8 cellular contexts compared by ENCODE assay signal in the genomic region with DNA sequence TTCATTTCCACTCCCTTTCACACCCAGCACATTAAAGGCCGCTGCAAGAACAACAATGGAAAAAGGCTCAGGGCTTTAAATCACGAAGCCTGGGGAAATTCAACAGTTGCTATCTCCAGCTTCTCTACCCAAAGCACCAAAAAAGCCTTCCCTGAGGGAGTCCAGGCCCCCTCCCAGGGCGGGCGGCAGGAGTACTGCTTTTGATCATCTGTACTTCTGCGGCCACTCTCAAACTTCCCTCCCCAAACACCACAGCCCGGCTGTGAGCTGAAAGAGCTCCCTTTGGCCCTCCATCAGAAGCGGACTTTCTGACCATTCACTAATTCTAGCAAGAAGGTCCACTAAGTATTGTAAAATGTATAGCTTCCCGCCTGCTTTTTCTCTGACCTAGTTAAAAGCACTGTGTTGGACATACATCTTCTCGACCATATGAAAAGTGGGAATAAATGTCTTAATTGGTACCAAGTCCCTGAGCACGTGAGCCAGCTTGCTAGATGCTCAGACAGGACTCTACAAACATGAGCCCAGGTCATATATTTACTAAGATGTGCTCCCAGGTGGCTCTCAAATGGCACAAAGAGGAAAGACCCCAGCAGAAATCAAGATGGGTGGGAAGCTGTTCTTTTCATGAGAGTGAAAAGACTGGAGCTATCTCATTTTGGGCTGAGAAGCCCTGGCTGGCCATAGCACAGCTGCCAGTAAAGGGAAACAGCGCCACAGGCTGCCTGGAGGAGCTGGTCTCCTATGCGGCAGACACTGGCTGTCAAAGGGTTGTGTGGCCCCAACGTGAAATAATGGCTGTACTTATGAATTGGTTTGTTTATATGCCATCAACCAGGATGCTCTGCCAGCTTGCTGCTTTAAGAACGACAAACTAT. TPM values are rescaled to one million over a fixed set of nuclear protein-coding genes. Genes with fewer than 3 reads are reported as not detected.
DNase-seq lines count a peak whose midpoint lies in the region; ATAC-seq and TF ChIP-seq lines count a peak whose summit lies in the region.

No MANE protein-coding gene starts in this region.

- TF ChIP-seq CTCF in uterus (IDR thresholded peaks at IDR 0.05): no peak

- no peak for TF ChIP-seq POLR2A in GM18505 (IDR thresholded peaks at IDR 0.05; ENCODE audit: borderline replicate concordance, extremely low read depth, insufficient read depth, insufficient read length)
- TF ChIP-seq POLR2A in uterus (IDR thresholded peaks at IDR 0.05): no peak

- peaks cover 58% of the 10 kb centered on the region for H3K4me1 Mint-ChIP-seq in memory B cell

- H3K27ac ChIP-seq in HUES6 (ENCODE audit: low read depth, low read length) (no peak overlapping the region), uterus (peak overlapping the region in 1 of 2 donors; percentile 24)

- peak overlapping the region; percentile 96 for H3K27ac Mint-ChIP-seq in memory B cell

- H3K36me3 Mint-ChIP-seq in memory B cell: peaks cover 1% of the 10 kb centered on the region

- H3K9ac ChIP-seq in HUES6 (ENCODE audit: low read length): peak overlapping the region; percentile 1

- no peaks in the 10 kb centered on the region for H3K9me3 ChIP-seq in HUES6 (ENCODE audit: control insufficient read depth, insufficient read depth, low read depth, low read length)
- no peaks in the 10 kb centered on the region for H3K9me3 ChIP-seq in uterus

- H3K27me3 ChIP-seq in HUES6 (ENCODE audit: control insufficient read depth, insufficient read depth, low read length): no peaks in the 10 kb centered on the region
- no peaks in the 10 kb centered on the region for H3K27me3 ChIP-seq in uterus

- H3K9me3 Mint-ChIP-seq in memory B cell: no peaks in the 10 kb centered on the region

- H3K36me3 ChIP-seq in HUES6 (ENCODE audit: control insufficient read depth, insufficient read depth, low read length): no peaks in the 10 kb centered on the region
- no peaks in the 10 kb centered on the region for H3K36me3 ChIP-seq in uterus

- peak overlapping the region; percentile 52 for H3K4me3 Mint-ChIP-seq in memory B cell

- H3K4me3 ChIP-seq in HUES6 (ENCODE audit: low read depth, low read length): no peak overlapping the region
- H3K4me3 ChIP-seq in uterus: no peak overlapping the region

- ATAC-seq in GM18505 (IDR thresholded peaks at IDR 0.05; ENCODE audit: unreplicated experiment) (peak; percentile 21), GM21529 (IDR thresholded peaks at IDR 0.05; ENCODE audit: unreplicated experiment) (peak; percentile 32), memory B cell (ENCODE audit: low read depth) (no peak)

- H3K4me1 ChIP-seq in HUES6 (ENCODE audit: control insufficient read depth, insufficient read depth, low read length) (peaks cover 48% of the 10 kb centered on the region), uterus (no peaks in the 10 kb centered on the region)

- H3K27me3 Mint-ChIP-seq in memory B cell: no peaks in the 10 kb centered on the region

- intact Hi-C loops in uterus (cut with DNase I; ENCODE audit: low total_unique reads): no loop called here

- no peak for DNase-seq in memory B cell (ENCODE audit: low spot score in 2 of 2)
- no peak for DNase-seq in NCI-H2171 (lab: John Stamatoyannopoulos, UW)
- DNase-seq in OCI-M2 (lab: John Stamatoyannopoulos, UW; ENCODE audit: unreplicated experiment): no peak
- no peak for DNase-seq in uterus
- no peak for DNase-seq in midbrain (lab: John Stamatoyannopoulos, UW)

RNA-seq across cellular contexts. Expression of gene GFOD1, which starts 58.6 kb away (rescaled TPM):
- 10 to 100 TPM in 2 of 4 donors, 1 to 10 TPM in 2; 4.7 to 26.6 (median 10.1) TPM for total RNA-seq in uterus
